In genomic region chr4:175106301-175106700, GRCh38 we compare ENCODE assay signal across 31 cellular contexts.
"Had no signal": no experiment of that assay in that cellular context is flagged by ENCODE, and none has a peak within 500 bp of the region (broad histone marks: within the 10 kb centered on the region; RNA-seq: fewer than 3 reads in every experiment).

No MANE protein-coding gene starts in this region.

- DNase-seq: dorsolateral prefrontal cortex; effector CD8-positive, alpha-beta T cell; endodermal cell; foreskin keratinocyte; heart left ventricle; kidney; left lung; mesenchymal stem cell; naive thymus-derived CD8-positive, alpha-beta T cell; nephron progenitor cell; nucleus accumbens; ovary; posterior cingulate gyrus; psoas muscle; right cardiac atrium; sigmoid colon; stimulated activated CD4-positive, alpha-beta T cell treated with anti-CD3 and anti-CD28 coated beads, Interleukin-12 subunit alpha, Interleukin-12 subunit beta, amount 100 ng/mL, for 4 hours; stimulated activated CD4-positive, alpha-beta T cell treated with anti-CD3 and anti-CD28 coated beads, Interleukin-1b, Interleukin-23, amount 100 ng/mL, for 48 hours; stimulated activated CD4-positive, alpha-beta T cell treated with anti-CD3 and anti-CD28 coated beads, Interleukin-4, amount 100 ng/mL, for 1 hour; stimulated activated CD8-positive, alpha-beta memory T cell treated with anti-CD3 and anti-CD28 coated beads, Interleukin-4, amount 100 ng/mL, for 48 hours; stimulated activated naive CD4-positive, alpha-beta T cell; stimulated activated naive CD8-positive, alpha-beta T cell treated with anti-CD3 and anti-CD28 coated beads, Interleukin-15, amount 100 ng/mL, for 72 hours; transverse colon; upper lobe of right lung; uterus had no signal

- H2AFZ ChIP-seq: hepatocyte had no signal

- H3K9me3 ChIP-seq: ovary, suprapubic skin, upper lobe of right lung had no signal

- H3K27me3 ChIP-seq: dorsolateral prefrontal cortex, foreskin keratinocyte, gastroesophageal sphincter, heart left ventricle, hepatocyte, left lung, ovary, sigmoid colon, suprapubic skin, transverse colon, upper lobe of right lung, uterus had no signal

- H3K36me3 ChIP-seq: gastroesophageal sphincter, heart left ventricle, left lung, ovary, sigmoid colon, suprapubic skin, transverse colon, upper lobe of right lung, uterus had no signal

- H3K4me3 ChIP-seq: dorsolateral prefrontal cortex, gastroesophageal sphincter, heart left ventricle, hepatocyte, left lung, ovary, psoas muscle, sigmoid colon, skin epidermis, suprapubic skin, transverse colon, upper lobe of right lung, uterus had no signal

- H3K4me2 ChIP-seq: hepatocyte had no signal

- H3K27ac ChIP-seq: dorsolateral prefrontal cortex, epithelial cell of prostate, foreskin keratinocyte, gastroesophageal sphincter, heart left ventricle, hepatocyte, left lung, ovary, psoas muscle, sigmoid colon, skin epidermis, suprapubic skin, transverse colon, upper lobe of right lung had no signal

- H3K4me1 ChIP-seq: foreskin keratinocyte, gastroesophageal sphincter, heart left ventricle, left lung, psoas muscle, suprapubic skin, transverse colon, upper lobe of right lung, uterus had no signal

- H3K79me2 ChIP-seq: hepatocyte had no signal

- ATAC-seq: esophagus mucosa; foreskin keratinocyte; gastroesophageal sphincter; heart left ventricle; left lung; naive thymus-derived CD8-positive, alpha-beta T cell; psoas muscle; right cardiac atrium; stimulated activated naive CD8-positive, alpha-beta T cell treated with anti-CD3 and anti-CD28 coated beads, Interleukin-15, amount 100 ng/mL, for 72 hours; upper lobe of right lung had no signal
